ENCODE assay signal across 17 cellular contexts in the genomic region with DNA sequence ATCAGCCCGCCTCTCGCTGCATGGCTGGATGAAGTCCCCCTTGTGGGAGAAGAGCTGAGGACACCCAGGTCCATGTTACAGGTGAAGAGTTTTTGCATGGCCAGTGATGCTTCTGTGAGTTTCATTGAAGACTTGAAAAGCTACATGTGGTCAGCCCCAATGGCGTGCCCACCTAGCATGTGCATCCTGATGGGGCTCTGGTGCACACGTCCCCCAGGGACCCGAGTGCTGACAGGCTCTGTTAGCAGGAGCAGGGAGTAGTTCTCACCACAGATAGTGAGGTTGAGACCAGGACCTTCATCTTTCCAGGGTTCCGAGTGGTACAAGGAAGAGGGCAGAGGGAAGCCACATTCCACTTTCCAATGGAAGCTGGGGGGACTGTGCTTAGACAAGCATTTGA.
DNase-seq lines count a peak whose midpoint lies in the region; ATAC-seq, FAIRE-seq and TF ChIP-seq lines count a peak whose summit lies in the region.
"Had no signal": no experiment of that assay in that cellular context is flagged by ENCODE, and none has a peak within 500 bp of the region (broad histone marks: within the 10 kb centered on the region; RNA-seq: fewer than 3 reads in every experiment).

No MANE protein-coding gene starts in this region.

- H3K9me3 Mint-ChIP-seq in endodermal cell, result peaks cover 15% of the 10 kb centered on the region
- no peaks in the 10 kb centered on the region for H3K9me3 Mint-ChIP-seq in natural killer cell treated with Interleukin-12 subunit alpha and Interleukin-12 subunit beta and Interleukin-15 and Interleukin-18, amount 100 ng/mL, for 72 hours
- peaks cover 0 to 11% of the 10 kb centered on the region in 2 donors for H3K9me3 Mint-ChIP-seq in stimulated activated naive CD8-positive, alpha-beta T cell treated with anti-CD3 and anti-CD28 coated beads, Interleukin-15, amount 100 ng/mL, for 72 hours
- H3K9me3 Mint-ChIP-seq: CD4-positive, alpha-beta T cell had no signal

- no peaks in the 10 kb centered on the region for H3K36me3 Mint-ChIP-seq in endodermal cell (ENCODE audit: low read depth)
- H3K36me3 Mint-ChIP-seq in natural killer cell treated with Interleukin-12 subunit alpha and Interleukin-12 subunit beta and Interleukin-15 and Interleukin-18, amount 100 ng/mL, for 72 hours, result no peaks in the 10 kb centered on the region

- 92 to 93% methylated on average over 5 to 6 of the region's 6 CpGs for WGBS in endodermal cell (ENCODE audit: insufficient coverage in 1 of 2, insufficient read length in 1 of 2), 2 experiments
- WGBS in transverse colon (ENCODE audit: low coverage in 1 of 2), 2 donors, result 83 to 94% methylated on average over 2 to 6 of the region's 6 CpGs

- no peak for TF ChIP-seq CTCF in bronchial epithelial cell (IDR thresholded peaks at IDR 0.05; ENCODE audit: insufficient read depth, low read length, severe bottlenecking)
- peak; percentile 28 for TF ChIP-seq CTCF in endodermal cell (conservative IDR thresholded peaks at IDR 0.05)
- TF ChIP-seq CTCF in upper lobe of right lung (IDR thresholded peaks at IDR 0.05), result no peak
- TF ChIP-seq CTCF in transverse colon (IDR thresholded peaks at IDR 0.05), result no peak

- no peak overlapping the region for H3K9ac ChIP-seq in endodermal cell (ENCODE audit: extremely low read depth, low read length, poor library complexity, severe bottlenecking)

- H3K27me3 ChIP-seq in bronchial epithelial cell (ENCODE audit: control insufficient read depth, insufficient read depth, low read length) (no peaks in the 10 kb centered on the region), endodermal cell (ENCODE audit: control insufficient read depth, insufficient read depth, low read length, poor library complexity, severe bottlenecking) (no peaks in the 10 kb centered on the region), upper lobe of right lung (peaks cover 9% of the 10 kb centered on the region), transverse colon (no peaks in the 10 kb centered on the region)
- H3K27me3 ChIP-seq: BE2C had no signal

- TF ChIP-seq POLR2A in transverse colon (IDR thresholded peaks at IDR 0.05), result no peak

- H3K4me1 ChIP-seq in endodermal cell (ENCODE audit: control insufficient read depth, insufficient read depth, low read length), result peaks cover 10% of the 10 kb centered on the region
- H3K4me1 ChIP-seq in upper lobe of right lung, result no peaks in the 10 kb centered on the region
- H3K4me1 ChIP-seq in transverse colon, result no peaks in the 10 kb centered on the region
- H3K4me1 ChIP-seq: BE2C, Caco-2, HAP-1 had no signal

- H3K4me3 Mint-ChIP-seq in endodermal cell, result no peak overlapping the region
- H3K4me3 Mint-ChIP-seq in natural killer cell treated with Interleukin-12 subunit alpha and Interleukin-12 subunit beta and Interleukin-15 and Interleukin-18, amount 100 ng/mL, for 72 hours, result no peak overlapping the region
- H3K4me3 Mint-ChIP-seq in stimulated activated naive CD8-positive, alpha-beta T cell treated with anti-CD3 and anti-CD28 coated beads, Interleukin-15, amount 100 ng/mL, for 72 hours, result no peak overlapping the region
- H3K4me3 Mint-ChIP-seq: CD4-positive, alpha-beta T cell had no signal

- DNase-seq in bronchial epithelial cell (ENCODE audit: low read depth) (no peak), endodermal cell (no peak), sciatic nerve (ENCODE audit: low spot score) (peak; percentile 9), upper lobe of right lung (peak; percentile 28), transverse colon (no peak)
- no peak for DNase-seq in natural killer cell treated with Interleukin-12 subunit alpha and Interleukin-12 subunit beta and Interleukin-15 and Interleukin-18, amount 100 ng/mL, for 72 hours (ENCODE audit: low spot score)
- no peak for DNase-seq in stimulated activated naive CD8-positive, alpha-beta T cell treated with anti-CD3 and anti-CD28 coated beads, Interleukin-15, amount 100 ng/mL, for 72 hours
- DNase-seq: ACHN; BE2C; Caco-2; CD4-positive, alpha-beta T cell; DMS79 treated with DMSO at 0.1 percent for 48 hours; GF-D8 had no signal

- H3K4me3 ChIP-seq in bronchial epithelial cell (ENCODE audit: low read depth, low read length), result no peak overlapping the region
- no peak overlapping the region for H3K4me3 ChIP-seq in endodermal cell (ENCODE audit: low read length)
- H3K4me3 ChIP-seq in upper lobe of right lung, result no peak overlapping the region
- no peak overlapping the region for H3K4me3 ChIP-seq in transverse colon
- H3K4me3 ChIP-seq: HAP-1 had no signal

- in situ Hi-C loops in transverse colon (cut with MboI; ENCODE audit: low pct_ligation_motif_present in 1 of 4, low pct_unique_long_range_greater_than_20kb in 1 of 4, low sequenced_read_pairs in 3 of 4), result no loop called here

- no peak overlapping the region for H3K27ac ChIP-seq in endodermal cell (ENCODE audit: low read depth, low read length)
- H3K27ac ChIP-seq in upper lobe of right lung, result no peak overlapping the region
- no peak overlapping the region for H3K27ac ChIP-seq in transverse colon
- H3K27ac ChIP-seq: C4-2B had no signal

- ATAC-seq in sciatic nerve (no peak), upper lobe of right lung (no peak)
- ATAC-seq in natural killer cell treated with Interleukin-12 subunit alpha and Interleukin-12 subunit beta and Interleukin-15 and Interleukin-18, amount 100 ng/mL, for 72 hours, result no peak
- ATAC-seq in stimulated activated naive CD8-positive, alpha-beta T cell treated with anti-CD3 and anti-CD28 coated beads, Interleukin-15, amount 100 ng/mL, for 72 hours, result no peak

- FAIRE-seq in bronchial epithelial cell (lab: Jason Lieb, UNC), result peak; percentile 73
- FAIRE-seq: A204.1, D721Med had no signal

- H3K27me3 Mint-ChIP-seq in endodermal cell (ENCODE audit: insufficient read depth), result no peaks in the 10 kb centered on the region
- peaks cover 9 to 20% of the 10 kb centered on the region in 2 donors for H3K27me3 Mint-ChIP-seq in natural killer cell treated with Interleukin-12 subunit alpha and Interleukin-12 subunit beta and Interleukin-15 and Interleukin-18, amount 100 ng/mL, for 72 hours
- peaks cover 20% of the 10 kb centered on the region for H3K27me3 Mint-ChIP-seq in stimulated activated naive CD8-positive, alpha-beta T cell treated with anti-CD3 and anti-CD28 coated beads, Interleukin-15, amount 100 ng/mL, for 72 hours
- H3K27me3 Mint-ChIP-seq: CD4-positive, alpha-beta T cell had no signal

- H3K9me3 ChIP-seq in endodermal cell (ENCODE audit: control insufficient read depth, low read length) (peaks cover 4% of the 10 kb centered on the region), upper lobe of right lung (no peaks in the 10 kb centered on the region), transverse colon (no peaks in the 10 kb centered on the region)
- H3K9me3 ChIP-seq: BE2C, Caco-2, HAP-1 had no signal

- intact Hi-C loops in sciatic nerve (cut with DNase I) (no loop called here), upper lobe of right lung (cut with DNase I) (no loop called here), transverse colon (cut with DNase I; ENCODE audit: low total_unique reads) (no loop called here)

- H3K36me3 ChIP-seq in bronchial epithelial cell (ENCODE audit: control insufficient read depth, insufficient read depth, low read length) (no peaks in the 10 kb centered on the region), endodermal cell (ENCODE audit: control insufficient read depth, insufficient read depth, low read length) (no peaks in the 10 kb centered on the region), upper lobe of right lung (no peaks in the 10 kb centered on the region), transverse colon (no peaks in the 10 kb centered on the region)
- H3K36me3 ChIP-seq: BE2C, HAP-1 had no signal

- no peak overlapping the region for H3K27ac Mint-ChIP-seq in endodermal cell
- no peak overlapping the region for H3K27ac Mint-ChIP-seq in natural killer cell treated with Interleukin-12 subunit alpha and Interleukin-12 subunit beta and Interleukin-15 and Interleukin-18, amount 100 ng/mL, for 72 hours
- H3K27ac Mint-ChIP-seq in stimulated activated naive CD8-positive, alpha-beta T cell treated with anti-CD3 and anti-CD28 coated beads, Interleukin-15, amount 100 ng/mL, for 72 hours, result no peak overlapping the region
- H3K27ac Mint-ChIP-seq: CD4-positive, alpha-beta T cell had no signal

- peaks cover 6% of the 10 kb centered on the region for H3K4me1 Mint-ChIP-seq in endodermal cell
- no peaks in the 10 kb centered on the region for H3K4me1 Mint-ChIP-seq in natural killer cell treated with Interleukin-12 subunit alpha and Interleukin-12 subunit beta and Interleukin-15 and Interleukin-18, amount 100 ng/mL, for 72 hours (ENCODE audit: low read depth in 2 of 2)
- H3K4me1 Mint-ChIP-seq in stimulated activated naive CD8-positive, alpha-beta T cell treated with anti-CD3 and anti-CD28 coated beads, Interleukin-15, amount 100 ng/mL, for 72 hours, result no peaks in the 10 kb centered on the region

- no peak for TF ChIP-seq EP300 in transverse colon (IDR thresholded peaks at IDR 0.05; ENCODE audit: low read depth)

Comparison
In these comparisons a context has a peak if more than half of its experiments do, and no peak if none do; other contexts are left out.
1. DNase-seq: peak in sciatic nerve (single experiment) and upper lobe of right lung (single experiment); none in bronchial epithelial cell (single experiment), endodermal cell (single experiment), natural killer cell treated with Interleukin-12 subunit alpha and Interleukin-12 subunit beta and Interleukin-15 and Interleukin-18, amount 100 ng/mL, for 72 hours (single experiment), transverse colon (single experiment) and stimulated activated naive CD8-positive, alpha-beta T cell treated with anti-CD3 and anti-CD28 coated beads, Interleukin-15, amount 100 ng/mL, for 72 hours (0 of 2).